Comparison of ENCODE assay signal across 1 cellular context in the genomic region with DNA sequence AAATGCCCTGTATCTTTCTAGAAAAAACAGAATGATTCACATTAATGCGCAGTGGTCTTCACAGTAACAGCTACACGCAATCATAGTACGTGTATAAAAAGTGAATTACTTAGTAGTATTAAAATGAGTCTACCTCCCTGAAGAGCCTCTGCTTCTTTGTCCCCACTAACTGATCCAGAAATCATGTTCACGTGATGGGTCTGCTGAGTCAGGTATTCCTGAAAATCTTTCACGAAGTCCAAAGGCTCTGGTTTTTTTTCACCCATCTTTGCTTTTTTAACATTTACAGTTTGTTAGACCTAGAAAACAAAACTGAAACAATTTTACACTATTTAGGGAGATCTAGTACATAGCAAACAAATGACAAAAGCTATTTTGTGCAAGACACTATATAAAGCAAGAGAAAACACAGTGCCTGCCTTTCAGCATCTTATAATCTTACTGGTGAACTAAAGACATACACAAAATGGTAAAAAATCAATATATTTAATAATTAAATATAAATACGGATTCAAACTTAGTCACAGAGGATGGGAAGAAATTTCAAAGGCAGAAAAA.
TF ChIP-seq lines count a peak whose summit lies in the region.

No MANE protein-coding gene starts in this region.

TF ChIP-seq in K562, 482 proteins besides CTCF, POLR2A, EP300 and RAD21:
- TF ChIP-seq EP400 (IDR thresholded peaks at IDR 0.05) (no peak), C11orf30 (IDR thresholded peaks at IDR 0.05; ENCODE audit: low read depth) (0 out of 2 replicates have a peak, but pooled peaks have one; percentile 4), KLF10 (CRISPR knock-in tag; IDR thresholded peaks at IDR 0.05) (no peak), ZNF316 (IDR thresholded peaks at IDR 0.05) (peak; percentile 18; the same call in 1 of the 2 replicates)
